Comparison of ENCODE assay signal across 9 cellular contexts in genomic region chr20:56439784-56440291, GRCh38. TPM values are rescaled to one million over a fixed set of nuclear protein-coding genes. Genes with fewer than 3 reads are reported as not detected.
DNase-seq lines count a peak whose midpoint lies in the region; ATAC-seq, FAIRE-seq and TF ChIP-seq lines count a peak whose summit lies in the region.
"Had no signal": no experiment of that assay in that cellular context is flagged by ENCODE, and none has a peak within 500 bp of the region (broad histone marks: within the 10 kb centered on the region; RNA-seq: fewer than 3 reads in every experiment).

No MANE protein-coding gene starts in this region.

- H3K36me3 ChIP-seq in GM12878 (ENCODE audit: control insufficient read depth in 2 of 2, insufficient read depth in 2 of 2, low read length in 1 of 2) (no peaks in the 10 kb centered on the region), ascending aorta (no peaks in the 10 kb centered on the region)

- TF ChIP-seq EP300 in GM12878 (IDR thresholded peaks at IDR 0.05; ENCODE audit: borderline replicate concordance in 1 of 2, control insufficient read depth in 1 of 2, low read depth in 2 of 2, low read length in 2 of 2): no peak

- H3K9ac ChIP-seq in GM12878 (ENCODE audit: control insufficient read depth, insufficient read depth, low read length): no peak overlapping the region

- POLR2A ChIA-PET in AG04449 (lab: Yijun Ruan, JAX) (interaction anchor here (0.5 to 2.3 kb wide), 15 partner anchors 9 to 81 kb away, joined by 3 to 15 read pairs (median 4); partner anchors contain the start of genes AURKA, CASS4, CSTF1 and FAM210B), GM12878 (lab: Charles Lee) (interaction anchor here (1.4 to 2.1 kb wide), 2 partner anchors 15 kb away, joined by 3 to 11 read pairs; no protein-coding TSS in a partner anchor)

- no peaks in the 10 kb centered on the region for H3K79me2 ChIP-seq in GM12878 (ENCODE audit: control insufficient read depth, insufficient read depth, low read length)

- DNase-seq in AG04449 (ENCODE audit: low read depth, low spot score): peak; percentile 98
- DNase-seq in HTR-8/SVneo (ENCODE audit: insufficient read length, low spot score): peak; percentile 92
- no peak for DNase-seq in GM12878 (ENCODE audit: low read depth, low spot score)
- peak; percentile 40 for DNase-seq in medulla oblongata (ENCODE audit: extremely low spot score)
- DNase-seq in stimulated activated CD4-positive, alpha-beta T cell treated with anti-CD3 and anti-CD28 coated beads, Interleukin-15, amount 100 ng/mL, for 24 hours: no peak
- DNase-seq in ascending aorta (ENCODE audit: low spot score in 2 of 2): no peak
- DNase-seq in activated CD4-positive, CD25-positive, alpha-beta regulatory T cell treated with anti-CD3 and anti-CD28 coated beads, Interleukin-2, amount 50 U/mL, for 72 hours: no peak

- RAD21 ChIA-PET in GM12878 (lab: Charles Lee; ENCODE audit: unreplicated experiment): interaction anchor here (1.1 kb wide), 1 partner anchor 14 kb away, joined by 3 read pairs; no protein-coding TSS in a partner anchor

- TF ChIP-seq POLR2A in GM12878 (IDR thresholded peaks at IDR 0.05; ENCODE audit: low read depth, low read length): no peak

- peak; percentile 100 for FAIRE-seq in HTR-8/SVneo (lab: Jason Lieb, UNC)
- FAIRE-seq in GM12878 (lab: Jason Lieb, UNC): no peak

- H3K4me2 ChIP-seq in GM12878 (ENCODE audit: control insufficient read depth, insufficient read depth): peak overlapping the region; percentile 4; the same call in 1 of the 2 replicates

- H3K4me1 ChIP-seq in GM12878 (ENCODE audit: control insufficient read depth, insufficient read depth, low read length) (peaks cover 20% of the 10 kb centered on the region), ascending aorta (no peaks in the 10 kb centered on the region)

- H3K9me3 ChIP-seq in GM12878 (replicated peaks; ENCODE audit: control insufficient read depth, insufficient read depth, low read length) (no peaks in the 10 kb centered on the region), ascending aorta (no peaks in the 10 kb centered on the region)

- H3K27ac ChIP-seq in GM12878 (ENCODE audit: control insufficient read depth, insufficient read depth) (no peak overlapping the region), ascending aorta (no peak overlapping the region)
- H3K27ac ChIP-seq: VCaP had no signal

- WGBS in GM12878 (ENCODE audit: insufficient coverage, insufficient replicate concordance, low lambda C conversion rate, missing lambda C conversion rate): 50% methylated on average over 5 of the region's 5 CpGs

- in situ Hi-C loops in GM12878 (cut with MboI): no loop called here

- no TSS peak for BruUV-seq in GM12878 (replicated peaks; lab: Mats Ljungman, UMichigan)

- intact Hi-C loops in GM12878 (cut with micrococcal nuclease; ENCODE audit: unreplicated experiment) (no loop called here), ascending aorta (cut with DNase I) (no loop called here)

- no peak for TF ChIP-seq RAD21 in GM12878 (IDR thresholded peaks at IDR 0.05; ENCODE audit: insufficient read depth, low read depth, low read length)

- no peaks in the 10 kb centered on the region for H4K20me1 ChIP-seq in GM12878 (ENCODE audit: control insufficient read depth, insufficient read depth)

- peak; percentile 14; the same call in 2 of the 3 replicates for ATAC-seq in GM12878
- ATAC-seq in HG03378 (IDR thresholded peaks at IDR 0.05; ENCODE audit: unreplicated experiment): no peak

- TF ChIP-seq CTCF in AG04449 (IDR thresholded peaks at IDR 0.05; ENCODE audit: insufficient read depth, low read length, missing control alignments): no peak
- no peak for TF ChIP-seq CTCF in GM12878 (IDR thresholded peaks at IDR 0.05 in 2 of 3, conservative IDR thresholded peaks at IDR 0.05 in 1 of 3; ENCODE audit: control insufficient read depth in 2 of 3, extremely low read depth in 1 of 3, insufficient read depth in 1 of 3, low read depth in 3 of 3, low read length in 3 of 3)
- no peak for TF ChIP-seq CTCF in ascending aorta (IDR thresholded peaks at IDR 0.05)

- SMC1A ChIA-PET in GM12878 (lab: Charles Lee; ENCODE audit: uncharacterized antibody, unreplicated experiment): interaction anchor here (1.1 to 1.8 kb wide), 4 partner anchors 9 to 15 kb away, joined by 3 to 5 read pairs (median 4); no protein-coding TSS in a partner anchor

- CTCF ChIA-PET in AG04449 (lab: Yijun Ruan, JAX) (interaction anchor here (0.9 to 1.2 kb wide), 4 partner anchors 11 to 33 kb away, joined by 3 read pairs; no protein-coding TSS in a partner anchor), GM12878 (lab: Yijun Ruan, JAX) (interaction anchor here (0.5 to 1.3 kb wide), 2 partner anchors 13 to 75 kb away, joined by 3 read pairs; no protein-coding TSS in a partner anchor)

- H3K4me3 ChIP-seq in AG04449 (ENCODE audit: low read depth, low read length) (no peak overlapping the region), GM12878 (no peak overlapping the region), ascending aorta (no peak overlapping the region)

- H2AFZ ChIP-seq in GM12878 (ENCODE audit: control insufficient read depth, low read depth, low read length): no peak overlapping the region

- H3K27me3 ChIP-seq in GM12878 (replicated peaks in 1 of 2; ENCODE audit: control insufficient read depth in 2 of 2, insufficient read depth in 2 of 2, low read length in 1 of 2) (no peaks in the 10 kb centered on the region), ascending aorta (no peaks in the 10 kb centered on the region)

RNA-seq across cellular contexts. Expression of gene CASS4, which starts 27.8 kb away (rescaled TPM):
- 0.47 TPM in 1 of 2 replicates, not detected in the other for total RNA-seq in GM12878 (2013; cell fraction: nucleolus; rRNA removed)
- total RNA-seq in GM12878 (2014; rRNA removed) (0.06 and 0.11 TPM in 2 replicates), GM12878 (2014; rRNA removed; fragmentation: Illumina TruSeq; extraction: Trizol) (0.09 and 0.14 TPM in 2 replicates), GM12878 (2021) (0.19 and 0.21 TPM in 2 replicates), ascending aorta (11.2 TPM)
- 0.14 TPM for polyA plus RNA-seq in GM12878 (2011; ENCODE audit: low read depth)
- polyA plus RNA-seq in GM12878 (2011; rRNA removed) (0.10 and 0.11 TPM in 2 replicates), GM12878 (2014; fragmentation: Illumina TruSeq; extraction: Trizol) (0.13 and 0.21 TPM in 2 replicates), GM12878 (2014; fragmentation: Nextera tagmentation; extraction: Ambion mirVana) (under 1 TPM; 0.04 to 0.11 TPM), GM12878 (2014; rRNA removed) (0.04 and 0.24 TPM in 2 replicates), GM12878 (2016; fragmentation: Nextera tagmentation; extraction: Ambion mirVana) (under 1 TPM in 1 of 2 experiments, not detected in 1; 0.05 TPM)
- 0.01 and 0.03 TPM in 2 replicates for polyA plus RNA-seq in GM12878 (2011; cell fraction: cytosol; rRNA removed)
- 0.09 and 0.15 TPM in 2 replicates for polyA plus RNA-seq in GM12878 (2011; cell fraction: nucleus; rRNA removed)
- 0.13 and 0.22 TPM in 2 replicates for polyA plus RNA-seq in GM12878 (2012)
- 0.10 and 0.15 TPM in 2 replicates for polyA minus RNA-seq in GM12878 (2011; rRNA and poly(A)+ RNA removed)
- polyA minus RNA-seq in GM12878 (2011; cell fraction: cytosol; rRNA and poly(A)+ RNA removed): not detected in 2 replicates
- 0.10 and 0.12 TPM in 2 replicates for polyA minus RNA-seq in GM12878 (2011; cell fraction: nucleus; rRNA and poly(A)+ RNA removed)

RNA-seq across cellular contexts. Expression of gene RTF2, which starts 28.6 kb away (rescaled TPM):
- total RNA-seq in GM12878 (2013; cell fraction: nucleolus; rRNA removed): 34.7 and 35.4 TPM in 2 replicates
- 71.2 and 73.9 TPM in 2 replicates for total RNA-seq in GM12878 (2014; rRNA removed)
- 65.1 and 66.2 TPM in 2 replicates for total RNA-seq in GM12878 (2014; rRNA removed; fragmentation: Illumina TruSeq; extraction: Trizol)
- 77.0 and 77.7 TPM in 2 replicates for total RNA-seq in GM12878 (2021)
- polyA plus RNA-seq in GM12878 (2011; ENCODE audit: low read depth): 28.1 TPM
- polyA plus RNA-seq in GM12878 (2011; rRNA removed): 86.5 and 100 TPM in 2 replicates
- polyA plus RNA-seq in GM12878 (2011; cell fraction: cytosol; rRNA removed): 73.8 and 90.9 TPM in 2 replicates
- 56.3 and 61.4 TPM in 2 replicates for polyA plus RNA-seq in GM12878 (2011; cell fraction: nucleus; rRNA removed)
- polyA plus RNA-seq in GM12878 (2012): 59.7 and 63.6 TPM in 2 replicates
- polyA plus RNA-seq in GM12878 (2014; fragmentation: Illumina TruSeq; extraction: Trizol): 61.5 and 79.2 TPM in 2 replicates
- 100 to 1,000 TPM in 1 of 2 experiments, 10 to 100 TPM in 1; 99.3 to 133 TPM for polyA plus RNA-seq in GM12878 (2014; fragmentation: Nextera tagmentation; extraction: Ambion mirVana)
- 69.1 and 71.4 TPM in 2 replicates for polyA plus RNA-seq in GM12878 (2014; rRNA removed)
- polyA plus RNA-seq in GM12878 (2016; fragmentation: Nextera tagmentation; extraction: Ambion mirVana): 100 to 1,000 TPM; 124 TPM
- polyA minus RNA-seq in GM12878 (2011; rRNA and poly(A)+ RNA removed): 37.5 and 54.1 TPM in 2 replicates
- polyA minus RNA-seq in GM12878 (2011; cell fraction: cytosol; rRNA and poly(A)+ RNA removed): 10.6 and 19.2 TPM in 2 replicates
- polyA minus RNA-seq in GM12878 (2011; cell fraction: nucleus; rRNA and poly(A)+ RNA removed): 14.1 and 19.7 TPM in 2 replicates
- total RNA-seq in ascending aorta: 54.5 TPM

RNA-seq across cellular contexts. Expression of gene CSTF1, which starts 47.4 kb away (rescaled TPM):
- total RNA-seq in GM12878 (2013; cell fraction: nucleolus; rRNA removed): 45.6 and 47.2 TPM in 2 replicates
- total RNA-seq in GM12878 (2014; rRNA removed) (41.9 and 42.7 TPM in 2 replicates), GM12878 (2014; rRNA removed; fragmentation: Illumina TruSeq; extraction: Trizol) (42.5 and 45.8 TPM in 2 replicates), GM12878 (2021) (39.7 and 41.8 TPM in 2 replicates), ascending aorta (13.7 TPM)
- polyA plus RNA-seq in GM12878 (2011; ENCODE audit: low read depth): 23.0 TPM
- polyA plus RNA-seq in GM12878 (2011; rRNA removed) (81.4 and 89.1 TPM in 2 replicates), GM12878 (2014; fragmentation: Illumina TruSeq; extraction: Trizol) (56.2 and 57.8 TPM in 2 replicates), GM12878 (2014; fragmentation: Nextera tagmentation; extraction: Ambion mirVana) (10 to 100 TPM; 63.3 to 66.0 TPM), GM12878 (2014; rRNA removed) (44.9 and 47.2 TPM in 2 replicates), GM12878 (2016; fragmentation: Nextera tagmentation; extraction: Ambion mirVana) (10 to 100 TPM; 43.3 to 54.5 TPM)
- 71.6 and 81.5 TPM in 2 replicates for polyA plus RNA-seq in GM12878 (2011; cell fraction: cytosol; rRNA removed)
- polyA plus RNA-seq in GM12878 (2011; cell fraction: nucleus; rRNA removed): 60.9 and 66.0 TPM in 2 replicates
- polyA plus RNA-seq in GM12878 (2012): 31.3 and 34.4 TPM in 2 replicates
- polyA minus RNA-seq in GM12878 (2011; rRNA and poly(A)+ RNA removed): 115 and 172 TPM in 2 replicates
- polyA minus RNA-seq in GM12878 (2011; cell fraction: cytosol; rRNA and poly(A)+ RNA removed): 28.7 and 32.7 TPM in 2 replicates
- 30.7 and 45.1 TPM in 2 replicates for polyA minus RNA-seq in GM12878 (2011; cell fraction: nucleus; rRNA and poly(A)+ RNA removed)

RNA-seq across cellular contexts. Expression of gene AURKA, which starts 47.8 kb away (rescaled TPM):
- 18.8 and 19.4 TPM in 2 replicates for total RNA-seq in GM12878 (2013; cell fraction: nucleolus; rRNA removed)
- 57.3 and 63.1 TPM in 2 replicates for total RNA-seq in GM12878 (2014; rRNA removed)
- total RNA-seq in GM12878 (2014; rRNA removed; fragmentation: Illumina TruSeq; extraction: Trizol): 67.9 and 71.6 TPM in 2 replicates
- total RNA-seq in GM12878 (2021): 59.4 and 61.2 TPM in 2 replicates
- 20.0 TPM for polyA plus RNA-seq in GM12878 (2011; ENCODE audit: low read depth)
- 87.6 and 108 TPM in 2 replicates for polyA plus RNA-seq in GM12878 (2011; rRNA removed)
- 66.6 and 74.8 TPM in 2 replicates for polyA plus RNA-seq in GM12878 (2011; cell fraction: cytosol; rRNA removed)
- 37.8 and 38.0 TPM in 2 replicates for polyA plus RNA-seq in GM12878 (2011; cell fraction: nucleus; rRNA removed)
- 19.8 and 28.8 TPM in 2 replicates for polyA plus RNA-seq in GM12878 (2012)
- polyA plus RNA-seq in GM12878 (2014; fragmentation: Illumina TruSeq; extraction: Trizol): 98.7 and 113 TPM in 2 replicates
- 10 to 100 TPM; 70.9 to 75.2 TPM for polyA plus RNA-seq in GM12878 (2014; fragmentation: Nextera tagmentation; extraction: Ambion mirVana)
- polyA plus RNA-seq in GM12878 (2014; rRNA removed): 58.3 and 60.8 TPM in 2 replicates
- 100 to 1,000 TPM; 120 to 122 TPM for polyA plus RNA-seq in GM12878 (2016; fragmentation: Nextera tagmentation; extraction: Ambion mirVana)
- 55.3 and 61.1 TPM in 2 replicates for polyA minus RNA-seq in GM12878 (2011; rRNA and poly(A)+ RNA removed)
- 31.7 and 35.6 TPM in 2 replicates for polyA minus RNA-seq in GM12878 (2011; cell fraction: cytosol; rRNA and poly(A)+ RNA removed)
- polyA minus RNA-seq in GM12878 (2011; cell fraction: nucleus; rRNA and poly(A)+ RNA removed): 11.7 and 18.3 TPM in 2 replicates
- not detected for total RNA-seq in ascending aorta

Comparison
In these comparisons a context has a peak if more than half of its experiments do, and no peak if none do; other contexts are left out.
1. DNase-seq: peak in AG04449 (single experiment), HTR-8/SVneo (single experiment) and medulla oblongata (single experiment); none in GM12878 (single experiment), stimulated activated CD4-positive, alpha-beta T cell treated with anti-CD3 and anti-CD28 coated beads, Interleukin-15, amount 100 ng/mL, for 24 hours (single experiment), ascending aorta (0 of 2) and activated CD4-positive, CD25-positive, alpha-beta regulatory T cell treated with anti-CD3 and anti-CD28 coated beads, Interleukin-2, amount 50 U/mL, for 72 hours (single experiment).